19 cellular contexts compared by ENCODE assay signal in the genomic region with DNA sequence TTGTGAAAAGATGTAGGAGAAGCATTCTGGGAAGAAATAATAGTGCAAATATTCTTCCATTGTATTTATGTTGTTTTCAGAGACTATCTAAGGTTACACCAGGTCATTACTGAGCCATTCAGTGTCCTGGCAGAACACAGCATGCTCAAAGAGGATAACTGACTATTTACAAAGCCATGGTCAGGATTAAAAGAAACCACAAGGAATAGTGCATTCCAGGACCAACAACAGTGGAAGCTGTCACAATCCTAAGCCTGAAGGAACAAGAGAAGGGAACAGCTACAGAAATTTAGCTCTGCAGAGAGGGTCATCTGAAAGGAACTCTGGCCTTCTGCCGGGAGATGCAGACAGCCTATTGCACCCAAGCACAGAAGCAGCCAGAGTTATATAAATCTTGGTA.
DNase-seq lines count a peak whose midpoint lies in the region; ATAC-seq, FAIRE-seq and TF ChIP-seq lines count a peak whose summit lies in the region.
"Had no signal": no experiment of that assay in that cellular context is flagged by ENCODE, and none has a peak within 500 bp of the region (broad histone marks: within the 10 kb centered on the region; RNA-seq: fewer than 3 reads in every experiment).

No MANE protein-coding gene starts in this region.

- no peaks in the 10 kb centered on the region for H3K9me2 ChIP-seq in Loucy (replicated peaks; ENCODE audit: low read depth, low read length)

- H3K9ac ChIP-seq in Loucy (ENCODE audit: low read depth, low read length, poor library complexity, severe bottlenecking) (no peak overlapping the region), K562 (ENCODE audit: insufficient read depth in 1 of 2, low read depth in 2 of 2, low read length in 2 of 2) (no peak overlapping the region), mesenchymal stem cell (ENCODE audit: low read length) (no peak overlapping the region), smooth muscle cell (ENCODE audit: low read depth) (no peak overlapping the region)
- H3K9ac ChIP-seq: GM23248 had no signal

- H3K27me3 ChIP-seq in Loucy (ENCODE audit: insufficient read depth, low read length, poor library complexity, severe bottlenecking) (no peaks in the 10 kb centered on the region), K562 (ENCODE audit: control insufficient read depth in 2 of 2, insufficient read depth in 2 of 2, low read length in 2 of 2) (no peaks in the 10 kb centered on the region), mesenchymal stem cell (ENCODE audit: control insufficient read depth in 1 of 2, insufficient read depth in 1 of 2, low read length in 2 of 2) (no peaks in the 10 kb centered on the region), smooth muscle cell (ENCODE audit: low read depth) (no peaks in the 10 kb centered on the region)
- H3K27me3 ChIP-seq: BE2C had no signal

- no peak overlapping the region for H4K91ac ChIP-seq in mesenchymal stem cell (ENCODE audit: low read length)

- no peaks in the 10 kb centered on the region for H3K79me1 ChIP-seq in mesenchymal stem cell (replicated peaks; ENCODE audit: low read length, poor library complexity, severe bottlenecking)

- intact Hi-C loops in K562 (cut with micrococcal nuclease), result no loop called here

- no peaks in the 10 kb centered on the region for H3K4me1 Mint-ChIP-seq in immature natural killer cell
- H3K4me1 Mint-ChIP-seq: CD8-positive, alpha-beta memory T cell had no signal

- H4K20me1 ChIP-seq in Loucy (ENCODE audit: insufficient read depth, low read length, poor library complexity, severe bottlenecking) (no peaks in the 10 kb centered on the region), K562 (replicated peaks; ENCODE audit: control insufficient read depth, insufficient read depth, low read length) (no peaks in the 10 kb centered on the region), smooth muscle cell (ENCODE audit: low read depth) (no peaks in the 10 kb centered on the region)

- H3K27ac Mint-ChIP-seq in immature natural killer cell, result no peak overlapping the region
- H3K27ac Mint-ChIP-seq: CD8-positive, alpha-beta memory T cell; H9 had no signal

- H3K9me3 ChIP-seq in Loucy (ENCODE audit: insufficient read depth, low read depth, low read length) (no peaks in the 10 kb centered on the region), K562 (replicated peaks; ENCODE audit: control insufficient read depth, insufficient read depth, low read depth, low read length) (no peaks in the 10 kb centered on the region), mesenchymal stem cell (ENCODE audit: control insufficient read depth, low read length) (no peaks in the 10 kb centered on the region), smooth muscle cell (replicated peaks; ENCODE audit: low read depth) (no peaks in the 10 kb centered on the region)
- H3K9me3 ChIP-seq: A549, BE2C, Caco-2 had no signal

- WGBS in K562 (ENCODE audit: insufficient coverage, low coverage, missing lambda C conversion rate), result 20% methylated on average over 1 of the region's 1 CpG
- 100% methylated on average over 1 of the region's 1 CpG for WGBS in mesenchymal stem cell
- WGBS in smooth muscle cell (ENCODE audit: low lambda C conversion rate), result 62% methylated on average over 1 of the region's 1 CpG

- H2BK120ac ChIP-seq in mesenchymal stem cell (ENCODE audit: low read depth, low read length), result no peak overlapping the region

- no peaks in the 10 kb centered on the region for H3K9me1 ChIP-seq in K562 (ENCODE audit: control insufficient read depth, insufficient read depth, low read length)

- no peak overlapping the region for H4K8ac ChIP-seq in mesenchymal stem cell (ENCODE audit: low read length)

- H3K27ac ChIP-seq in K562 (ENCODE audit: extremely low read depth, low read depth, low read length), result no peak overlapping the region
- no peak overlapping the region for H3K27ac ChIP-seq in mesenchymal stem cell (ENCODE audit: low read length, poor library complexity, severe bottlenecking)
- H3K27ac ChIP-seq in smooth muscle cell (ENCODE audit: low read depth), result peak overlapping the region; percentile 33
- H3K27ac ChIP-seq: A549, GM23248 had no signal

- POLR2A ChIA-PET in K562 (lab: Yijun Ruan, JAX), result interaction anchor here (0.6 to 0.7 kb wide), 2 partner anchors 16 to 21 kb away, joined by 3 to 5 read pairs; no protein-coding TSS in a partner anchor

- H3K4me3 Mint-ChIP-seq in immature natural killer cell, result no peak overlapping the region
- H3K4me3 Mint-ChIP-seq: CD8-positive, alpha-beta memory T cell; H9 had no signal

- H3K18ac ChIP-seq in mesenchymal stem cell (ENCODE audit: low read depth in 1 of 2, low read length in 2 of 2), result no peak overlapping the region

- TF ChIP-seq EP300 in K562 (IDR thresholded peaks at IDR 0.05; ENCODE audit: low read length), result no peak

- in situ Hi-C loops in K562 (cut with MboI), result no loop called here

- no peaks in the 10 kb centered on the region for H3K79me2 ChIP-seq in Loucy (ENCODE audit: insufficient read depth, low read length)
- H3K79me2 ChIP-seq in K562 (ENCODE audit: control insufficient read depth, insufficient read depth, low read length), result no peaks in the 10 kb centered on the region
- H3K79me2 ChIP-seq in smooth muscle cell (ENCODE audit: low read depth), result no peaks in the 10 kb centered on the region

- H3K9me3 Mint-ChIP-seq in immature natural killer cell, result peaks cover 3 to 53% (median 10%) of the 10 kb centered on the region in 6 donors
- H3K9me3 Mint-ChIP-seq: H9 had no signal

- no peaks in the 10 kb centered on the region for H3F3A ChIP-seq in Loucy (ENCODE audit: low read depth)
- H3F3A ChIP-seq in smooth muscle cell (ENCODE audit: low read depth), result no peaks in the 10 kb centered on the region

- H3K36me3 ChIP-seq in Loucy (ENCODE audit: insufficient read depth, low read length), result no peaks in the 10 kb centered on the region
- H3K36me3 ChIP-seq in K562 (ENCODE audit: control insufficient read depth, insufficient read depth, low read length), result no peaks in the 10 kb centered on the region
- H3K36me3 ChIP-seq in mesenchymal stem cell (ENCODE audit: control insufficient read depth in 1 of 2, insufficient read depth in 2 of 2, low read depth in 1 of 2, low read length in 2 of 2), result no peaks in the 10 kb centered on the region
- no peaks in the 10 kb centered on the region for H3K36me3 ChIP-seq in smooth muscle cell (ENCODE audit: low read depth)
- H3K36me3 ChIP-seq: BE2C had no signal

- TF ChIP-seq POLR2A in K562 (conservative IDR thresholded peaks at IDR 0.05), result no peak

- H3K4ac ChIP-seq in mesenchymal stem cell (ENCODE audit: low read depth in 1 of 2, low read length in 2 of 2), result no peak overlapping the region

- no peak for FAIRE-seq in K562 (lab: Jason Lieb, UNC)
- FAIRE-seq: A549, GM12892, GM19239, HTR-8/SVneo had no signal

- H3K23ac ChIP-seq in mesenchymal stem cell (ENCODE audit: low read length in 2 of 2), result no peak overlapping the region

- no peak for TF ChIP-seq RAD21 in K562 (CRISPR knock-in tag; conservative IDR thresholded peaks at IDR 0.05 in 1 of 2, IDR thresholded peaks at IDR 0.05 in 1 of 2)

- H2AFZ ChIP-seq in Loucy (ENCODE audit: low read length), result 0 out of 2 replicates have a peak overlapping the region, but pooled peaks have one; percentile 48
- peak overlapping the region; percentile 29; the same call in 1 of the 2 replicates for H2AFZ ChIP-seq in K562 (ENCODE audit: low read depth, low read length)
- no peak overlapping the region for H2AFZ ChIP-seq in mesenchymal stem cell (ENCODE audit: low read depth, low read length)
- no peak overlapping the region for H2AFZ ChIP-seq in smooth muscle cell (ENCODE audit: low read depth)
- H2AFZ ChIP-seq: GM23248 had no signal

- no TSS peak for BruUV-seq in K562 (replicated peaks; lab: Mats Ljungman, UMichigan)

- DNase-seq in K562 (ENCODE audit: extremely low read depth in 1 of 4, low spot score in 3 of 4) (no peak), mesenchymal stem cell (peak; percentile 17), smooth muscle cell (lab: John Stamatoyannopoulos, UW; ENCODE audit: unreplicated experiment) (no peak), immature natural killer cell (no peak), middle frontal gyrus (ENCODE audit: extremely low spot score, low spot score) (no peak)
- DNase-seq: BE2C; Caco-2; CD8-positive, alpha-beta memory T cell; DND-41; GDM1; GM23248; H9 had no signal

- CTCF ChIA-PET in K562 (lab: Yijun Ruan, JAX; ENCODE audit: low intra/inter-chr PET ratio), result no interaction called here

- H3K27me3 Mint-ChIP-seq in immature natural killer cell (ENCODE audit: low read depth in 3 of 3), result peaks cover 0 to 1% (median 0%) of the 10 kb centered on the region in 3 donors
- H3K27me3 Mint-ChIP-seq: CD8-positive, alpha-beta memory T cell had no signal

- no peak overlapping the region for H2AK5ac ChIP-seq in mesenchymal stem cell (ENCODE audit: low read length, severe bottlenecking)

- TF ChIP-seq CTCF in Loucy (conservative IDR thresholded peaks at IDR 0.05; ENCODE audit: low read length), result no peak
- no peak for TF ChIP-seq CTCF in K562 (IDR thresholded peaks at IDR 0.05 in 2 of 3, conservative IDR thresholded peaks at IDR 0.05 in 1 of 3; ENCODE audit: insufficient read depth in 2 of 3, low read depth in 1 of 3, low read length in 3 of 3)
- no peak for TF ChIP-seq CTCF in smooth muscle cell (IDR thresholded peaks at IDR 0.05; ENCODE audit: borderline replicate concordance, insufficient read depth, poor library complexity, severe bottlenecking)

- no peak overlapping the region for H2BK12ac ChIP-seq in mesenchymal stem cell (ENCODE audit: low read length in 2 of 2)

- H3K4me2 ChIP-seq in Loucy (ENCODE audit: low read depth, low read length, poor library complexity, severe bottlenecking), result no peak overlapping the region
- no peak overlapping the region for H3K4me2 ChIP-seq in K562 (ENCODE audit: insufficient read depth, low read length)
- no peak overlapping the region for H3K4me2 ChIP-seq in mesenchymal stem cell (ENCODE audit: low read length, poor library complexity, severe bottlenecking)
- H3K4me2 ChIP-seq in smooth muscle cell, result peak overlapping the region; percentile 55
- H3K4me2 ChIP-seq: A549 had no signal

- H2BK15ac ChIP-seq in mesenchymal stem cell (ENCODE audit: low read depth, poor library complexity, severe bottlenecking), result no peak overlapping the region

- H3K4me1 ChIP-seq in Loucy (ENCODE audit: insufficient read depth, low read length, poor library complexity, severe bottlenecking) (peaks cover 10% of the 10 kb centered on the region), K562 (replicated peaks in 1 of 2; ENCODE audit: control insufficient read depth in 2 of 2, insufficient read depth in 2 of 2, low read length in 2 of 2) (no peaks in the 10 kb centered on the region), mesenchymal stem cell (ENCODE audit: control insufficient read depth, insufficient read depth, low read depth, low read length) (peaks cover 2% of the 10 kb centered on the region), smooth muscle cell (ENCODE audit: low read depth) (peaks cover 10% of the 10 kb centered on the region)
- H3K4me1 ChIP-seq: A549, BE2C, Caco-2 had no signal

- no peak overlapping the region for H3K14ac ChIP-seq in mesenchymal stem cell (ENCODE audit: low read length in 2 of 2)

- ATAC-seq in K562, result no peak; the same call in 2 of the 3 replicates
- ATAC-seq in GM21529 (IDR thresholded peaks at IDR 0.05; ENCODE audit: unreplicated experiment), result no peak
- no peak for ATAC-seq in GM19023 (IDR thresholded peaks at IDR 0.05; ENCODE audit: unreplicated experiment)
- ATAC-seq: A549 had no signal

- H3K4me3 ChIP-seq in Loucy (ENCODE audit: low read length, poor library complexity, severe bottlenecking) (no peak overlapping the region), K562 (no peak overlapping the region), mesenchymal stem cell (ENCODE audit: insufficient read depth in 1 of 2, low read depth in 1 of 2, low read length in 2 of 2) (no peak overlapping the region), smooth muscle cell (no peak overlapping the region)
- H3K4me3 ChIP-seq: A549, GM23248 had no signal

- H3K36me3 Mint-ChIP-seq in immature natural killer cell, result no peaks in the 10 kb centered on the region
- H3K36me3 Mint-ChIP-seq: CD8-positive, alpha-beta memory T cell had no signal

- no peak overlapping the region for H2BK5ac ChIP-seq in mesenchymal stem cell (ENCODE audit: low read depth, low read length, poor library complexity, severe bottlenecking)

Comparison
In these comparisons a context has a peak if more than half of its experiments do, and no peak if none do; other contexts are left out.
1. H2AFZ ChIP-seq: peak in Loucy (single experiment) and K562 (single experiment); none in mesenchymal stem cell (single experiment) and smooth muscle cell (single experiment).